21 cellular contexts compared by ENCODE assay signal in the genomic region with DNA sequence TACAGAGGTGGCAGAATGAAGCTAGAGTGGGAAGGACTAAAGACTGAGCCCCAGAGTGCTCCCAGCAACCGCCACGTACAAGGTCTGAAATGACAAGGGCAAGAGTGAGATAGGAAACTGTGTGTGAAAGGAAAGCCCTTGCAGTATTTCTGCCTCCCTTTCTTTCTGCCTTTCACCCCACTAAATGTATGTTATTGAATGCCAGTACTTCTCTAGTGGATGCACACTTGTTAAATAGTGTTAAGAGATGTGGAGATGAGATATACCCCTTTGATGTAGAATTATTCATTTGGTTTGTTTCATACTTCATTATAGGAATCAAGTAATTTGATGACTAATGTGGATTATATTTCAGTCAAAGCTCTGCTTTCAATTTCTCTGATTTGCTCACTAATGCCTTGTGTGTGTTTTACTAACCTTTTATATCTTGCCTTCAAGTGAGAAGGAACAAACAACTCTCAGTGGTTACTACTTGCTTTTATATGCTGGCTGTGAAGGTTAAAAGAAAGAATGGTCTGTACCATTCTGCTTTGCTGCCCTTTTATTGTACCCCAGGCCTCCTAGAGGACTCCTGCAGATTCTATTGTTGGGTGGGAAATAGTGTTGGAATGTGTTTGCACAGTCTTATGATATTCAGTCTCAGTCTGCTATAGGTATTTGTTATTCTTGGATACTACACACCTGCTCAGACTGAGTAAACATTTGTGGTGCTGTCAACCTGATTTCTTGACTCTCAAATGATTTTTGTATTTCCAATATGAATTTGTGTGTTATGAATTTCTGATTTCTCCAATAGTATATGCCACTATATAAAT. TPM values are rescaled to one million over a fixed set of nuclear protein-coding genes. Genes with fewer than 3 reads are reported as not detected.
A peak's percentile ranks its signal among the peaks of the same experiment; 100 is the strongest.
DNase-seq lines count a peak whose midpoint lies in the region; ATAC-seq, FAIRE-seq and TF ChIP-seq lines count a peak whose summit lies in the region.
"Had no signal": no experiment of that assay in that cellular context is flagged by ENCODE, and none has a peak within 500 bp of the region (broad histone marks: within the 10 kb centered on the region; RNA-seq: fewer than 3 reads in every experiment).

No MANE protein-coding gene starts in this region.

- H3K9me2 ChIP-seq in HCT116 (ENCODE audit: insufficient read depth) = no peaks in the 10 kb centered on the region

- FAIRE-seq in A549 (lab: Jason Lieb, UNC) = no peak
- no peak for FAIRE-seq in frontal cortex (lab: Jason Lieb, UNC)
- FAIRE-seq: GM18507 had no signal

- H3K9me3 Mint-ChIP-seq in WTC11 = peaks cover 3% of the 10 kb centered on the region; the same call in 1 of the 2 replicates
- H3K9me3 Mint-ChIP-seq: activated naive CD4-positive, alpha-beta T cell treated with anti-CD3 and anti-CD28 coated beads, Interleukin-2, amount 50 U/mL, for 24 hours; CD8-positive, alpha-beta T cell; T-helper 2 cell treated with Interferon-gamma antibody and Interleukin-4, amounts not matched to agents 5 μg/mL and 100 μg/mL, for 36 hours had no signal

- no peak overlapping the region for H3K4me3 Mint-ChIP-seq in WTC11
- H3K4me3 Mint-ChIP-seq: activated naive CD4-positive, alpha-beta T cell treated with anti-CD3 and anti-CD28 coated beads, Interleukin-2, amount 50 U/mL, for 24 hours; CD8-positive, alpha-beta T cell; GM23338; T-helper 2 cell treated with Interferon-gamma antibody and Interleukin-4, amounts not matched to agents 5 μg/mL and 100 μg/mL, for 36 hours had no signal

- H3K36me3 ChIP-seq in HCT116 (ENCODE audit: control insufficient read depth in 1 of 2, insufficient read depth in 2 of 2, low read length in 2 of 2) (peaks cover 0 to 5% of the 10 kb centered on the region in 2 experiments; a peak in 1 of 4 replicates), suprapubic skin (no peaks in the 10 kb centered on the region)

- no peak for TF ChIP-seq EP300 in A549 (IDR thresholded peaks at IDR 0.05)
- TF ChIP-seq EP300 in suprapubic skin (IDR thresholded peaks at IDR 0.05) = no peak

- ATAC-seq in A549 (no peak), HCT116 (peak; percentile 72), WTC11 (no peak), HG02678 (IDR thresholded peaks at IDR 0.05; ENCODE audit: unreplicated experiment) (no peak)
- ATAC-seq: CD8-positive, alpha-beta T cell; GM23338; left ventricle myocardium superior had no signal

- no peak for DNase-seq in A549 (ENCODE audit: low read depth in 1 of 2, low spot score in 1 of 2)
- no peak for DNase-seq in HCT116 (ENCODE audit: low read depth, low spot score)
- no peak for DNase-seq in WTC11 (ENCODE audit: low spot score)
- DNase-seq in fibroblast of gingiva (ENCODE audit: low read depth) = peak; percentile 11
- no peak for DNase-seq in suprapubic skin (ENCODE audit: low spot score in 2 of 2)
- DNase-seq in frontal cortex (ENCODE audit: low spot score in 2 of 2) = no peak
- DNase-seq: activated CD4-positive, CD25-positive, alpha-beta regulatory T cell treated with anti-CD3 and anti-CD28 coated beads, Interleukin-2, amount 50 U/mL, for 72 hours; CD8-positive, alpha-beta T cell; esophagus squamous epithelium; KBM-7; left ventricle myocardium superior; NCI-H2029; NCI-H510A; retina; SHP77 treated with DMSO at 0.1 percent for 48 hours; stimulated activated naive CD4-positive, alpha-beta T cell had no signal

- TF ChIP-seq POLR2A in A549 (IDR thresholded peaks at IDR 0.05; ENCODE audit: low read length) (no peak), HCT116 (IDR thresholded peaks at IDR 0.05; ENCODE audit: borderline replicate concordance, extremely low read depth, insufficient read depth, insufficient read length) (no peak), suprapubic skin (IDR thresholded peaks at IDR 0.05) (no peak)

- intact Hi-C loops in HCT116 (cut with micrococcal nuclease) = no loop called here

- no peaks in the 10 kb centered on the region for H3K4me1 Mint-ChIP-seq in WTC11
- H3K4me1 Mint-ChIP-seq: activated naive CD4-positive, alpha-beta T cell treated with anti-CD3 and anti-CD28 coated beads, Interleukin-2, amount 50 U/mL, for 24 hours; GM23338 had no signal

- H3K27ac ChIP-seq in A549 (peak overlapping the region; percentile 73 to 79), HCT116 (ENCODE audit: low read depth, low read length) (peak overlapping the region; percentile 80), suprapubic skin (no peak overlapping the region)
- H3K27ac ChIP-seq: esophagus squamous epithelium had no signal

- H3K4me2 ChIP-seq in A549 = peak overlapping the region; percentile 69; the same call in 2 of the 3 replicates
- H3K4me2 ChIP-seq in HCT116 (ENCODE audit: low read length) = peak overlapping the region; percentile 64
- H3K4me2 ChIP-seq: GM23338 had no signal

- H3K27me3 Mint-ChIP-seq in WTC11 (ENCODE audit: low read depth) = peaks cover 3% of the 10 kb centered on the region; the same call in 1 of the 2 replicates

- TF ChIP-seq CTCF in A549 (IDR thresholded peaks at IDR 0.05) (no peak), HCT116 (IDR thresholded peaks at IDR 0.05 in 2 of 3, conservative IDR thresholded peaks at IDR 0.05 in 1 of 3; ENCODE audit: borderline replicate concordance in 1 of 3, insufficient read depth in 1 of 3, low read depth in 2 of 3, low read length in 2 of 3) (no peak), WTC11 (IDR thresholded peaks at IDR 0.05) (no peak), suprapubic skin (IDR thresholded peaks at IDR 0.05) (no peak)

- RAD21 ChIA-PET in HCT116 (lab: Charles Lee; ENCODE audit: low non-redundant PET in 1 of 2, low total read pairs in 2 of 2, uncharacterized antibody in 2 of 2, unreplicated experiment in 2 of 2) = no interaction called here

- TF ChIP-seq RAD21 in A549 (conservative IDR thresholded peaks at IDR 0.05 in 1 of 2, IDR thresholded peaks at IDR 0.05 in 1 of 2) (no peak), HCT116 (IDR thresholded peaks at IDR 0.05; ENCODE audit: low read depth) (no peak)

- peaks cover 21% of the 10 kb centered on the region for H3K36me3 Mint-ChIP-seq in WTC11
- H3K36me3 Mint-ChIP-seq: activated naive CD4-positive, alpha-beta T cell treated with anti-CD3 and anti-CD28 coated beads, Interleukin-2, amount 50 U/mL, for 24 hours; CD8-positive, alpha-beta T cell had no signal

- H3K9ac ChIP-seq in HCT116 (ENCODE audit: low read length) = peak overlapping the region; percentile 56

- H3K4me1 ChIP-seq in A549 (peaks cover 46% of the 10 kb centered on the region), HCT116 (ENCODE audit: control insufficient read depth in 1 of 2, insufficient read depth in 2 of 2, low read length in 2 of 2) (peaks cover 42 to 48% of the 10 kb centered on the region in 2 experiments), suprapubic skin (no peaks in the 10 kb centered on the region)
- H3K4me1 ChIP-seq: esophagus squamous epithelium had no signal

- H2AFZ ChIP-seq in HCT116 (ENCODE audit: low read depth, low read length, poor library complexity, severe bottlenecking) = no peak overlapping the region
- H2AFZ ChIP-seq: GM23338 had no signal

- H4K20me1 ChIP-seq in HCT116 (ENCODE audit: insufficient read depth) = no peaks in the 10 kb centered on the region

- CTCF ChIA-PET in A549 (lab: Yijun Ruan, JAX) = no interaction called here
- CTCF ChIA-PET in HCT116 (lab: Charles Lee) = interaction anchor here (0.8 to 1.7 kb wide), 3 partner anchors 8 to 549 kb away, joined by 3 to 4 read pairs (median 3); partner anchors contain the start of gene ANXA3
- CTCF ChIA-PET in WTC11 (lab: Charles Lee) = no interaction called here

- H3K9me3 ChIP-seq in A549 (no peaks in the 10 kb centered on the region), HCT116 (ENCODE audit: control insufficient read depth in 1 of 2, insufficient read depth in 1 of 2, low read depth in 1 of 2, low read length in 2 of 2) (no peaks in the 10 kb centered on the region), suprapubic skin (no peaks in the 10 kb centered on the region)
- H3K9me3 ChIP-seq: esophagus squamous epithelium had no signal

- H3K27me3 ChIP-seq in HCT116 (ENCODE audit: insufficient read depth, low read length) (no peaks in the 10 kb centered on the region), suprapubic skin (no peaks in the 10 kb centered on the region)
- H3K27me3 ChIP-seq: esophagus squamous epithelium had no signal

- 97% methylated on average over 2 of the region's 2 CpGs for WGBS in A549 (ENCODE audit: missing lambda C conversion rate)
- 78% methylated on average over 2 of the region's 2 CpGs for WGBS in suprapubic skin

- H3K4me3 ChIP-seq in A549 = no peak overlapping the region
- H3K4me3 ChIP-seq in HCT116 (replicated peaks in 1 of 2; ENCODE audit: low read depth in 1 of 2, low read length in 2 of 2) = 0 out of 4 replicates have a peak overlapping the region, but pooled peaks of 1 of the 2 experiments have one; percentile 9
- H3K4me3 ChIP-seq in suprapubic skin = no peak overlapping the region
- H3K4me3 ChIP-seq: esophagus squamous epithelium, GM23338 had no signal

- peak overlapping the region; percentile 23; the same call in 1 of the 2 replicates for H3K27ac Mint-ChIP-seq in WTC11
- H3K27ac Mint-ChIP-seq: activated naive CD4-positive, alpha-beta T cell treated with anti-CD3 and anti-CD28 coated beads, Interleukin-2, amount 50 U/mL, for 24 hours; CD8-positive, alpha-beta T cell; GM23338; T-helper 2 cell treated with Interferon-gamma antibody and Interleukin-4, amounts not matched to agents 5 μg/mL and 100 μg/mL, for 36 hours had no signal

- BruUV-seq in HCT116 (replicated peaks; lab: Mats Ljungman, UMichigan) = TSS peak; percentile 33

- H3K79me2 ChIP-seq in HCT116 (ENCODE audit: insufficient read depth, low read length) = no peaks in the 10 kb centered on the region

- POLR2A ChIA-PET in A549 (lab: Yijun Ruan, JAX) (no interaction called here), HCT116 (lab: Charles Lee) (interaction anchor here (1.9 kb wide), 1 partner anchor 10 kb away, joined by 4 read pairs; no protein-coding TSS in a partner anchor), WTC11 (lab: Charles Lee) (no interaction called here)

TF ChIP-seq in A549, 52 proteins besides CTCF, POLR2A, EP300 and RAD21 (continues in another document):
- TF ChIP-seq FOSL2 (IDR thresholded peaks at IDR 0.05) (no peak), FOSL2 (CRISPR knock-in tag; IDR thresholded peaks at IDR 0.05) (no peak)

TF ChIP-seq in HCT116, 20 proteins besides CTCF, POLR2A, EP300 and RAD21 (continues in another document):
- 0 out of 2 replicates have a peak, but pooled peaks have one; percentile 19 for TF ChIP-seq SIN3A (IDR thresholded peaks at IDR 0.05; ENCODE audit: low read depth)
- TF ChIP-seq SRF (IDR thresholded peaks at IDR 0.05; ENCODE audit: low read depth) = no peak

TF ChIP-seq in WTC11, 78 proteins besides CTCF, POLR2A, EP300 and RAD21 (continues in another document):
- TF ChIP-seq ELF4 (CRISPR knock-in tag; IDR thresholded peaks at IDR 0.05; ENCODE audit: low read depth) (no peak), PRRX2 (CRISPR knock-in tag; IDR thresholded peaks at IDR 0.05) (no peak)

RNA-seq across cellular contexts. Expression of gene ANXA3, which starts 7.9 kb away (rescaled TPM):
- polyA plus RNA-seq in A549 (2011; rRNA removed) = 126 and 145 TPM in 2 replicates
- polyA plus RNA-seq in A549 (2012; cell fraction: cytosol; rRNA removed) = 54.5 and 58.1 TPM in 2 replicates
- polyA plus RNA-seq in A549 (2012; cell fraction: nucleus; rRNA removed) = 33.3 and 44.8 TPM in 2 replicates
- polyA plus RNA-seq in A549 (2017; fragmentation: RNase III; extraction: RNeasy Plus Mini Kit Qiagen cat#74134 plus additional on column Dnase treatment) = 134 to 169 TPM (median 162 TPM) in 3 replicates
- polyA minus RNA-seq in A549 (2011; rRNA and poly(A)+ RNA removed) = 56.9 and 61.0 TPM in 2 replicates
- total RNA-seq in HCT116 (2021; ENCODE audit: unreplicated experiment) = 158 TPM
- 112 and 134 TPM in 2 replicates for polyA plus RNA-seq in HCT116 (2012)
- total RNA-seq in WTC11 (2021) = 10.7 to 13.3 TPM (median 12.0 TPM) in 3 replicates
- total RNA-seq in suprapubic skin = 10 to 100 TPM; 13.8 to 36.7 (median 19.8) TPM
- 5.7 TPM for total RNA-seq in frontal cortex
- total RNA-seq: CD8-positive, alpha-beta T cell had no signal
